Comparison of ENCODE assay signal across 11 cellular contexts in the genomic region with DNA sequence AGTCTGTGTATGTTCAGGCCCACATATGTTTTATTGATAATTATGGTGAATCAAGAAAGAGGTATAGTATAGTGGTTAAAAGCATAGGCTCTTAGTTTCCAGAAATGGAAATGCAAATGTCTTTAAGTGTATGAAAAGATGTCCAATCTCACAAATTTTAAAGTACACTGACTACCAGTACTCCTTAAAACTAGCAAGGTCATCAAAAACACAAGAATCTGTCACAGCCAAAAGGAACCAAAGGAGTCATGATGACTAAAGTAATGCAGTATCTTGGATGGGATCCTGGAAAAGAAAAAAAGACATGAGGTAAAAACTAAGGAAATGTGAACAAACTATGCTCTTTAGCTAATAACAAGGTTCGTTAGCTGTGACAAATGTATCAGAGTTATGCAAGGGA. TPM values are rescaled to one million over a fixed set of nuclear protein-coding genes. Genes with fewer than 3 reads are reported as not detected.
DNase-seq lines count a peak whose midpoint lies in the region; ATAC-seq, FAIRE-seq and TF ChIP-seq lines count a peak whose summit lies in the region.
"Had no signal": no experiment of that assay in that cellular context is flagged by ENCODE, and none has a peak within 500 bp of the region (broad histone marks: within the 10 kb centered on the region; RNA-seq: fewer than 3 reads in every experiment).

No MANE protein-coding gene starts in this region.

- peaks cover 22% of the 10 kb centered on the region for H3K36me3 ChIP-seq in iPS-18a (ENCODE audit: control insufficient read depth, low read depth, low read length)
- peaks cover 10 to 22% (median 21%) of the 10 kb centered on the region in 4 donors for H3K36me3 ChIP-seq in stomach

- no peak for TF ChIP-seq POLR2A in stomach (IDR thresholded peaks at IDR 0.05)

- CTCF ChIA-PET in activated CD8-positive, alpha-beta memory T cell treated with anti-CD3 and anti-CD28 coated beads, Interleukin-2, amount 10 ng/mL, durations not matched to agents 7 days and 5 days (lab: Charles Lee) = no interaction called here
- CTCF ChIA-PET in activated CD8-positive, alpha-beta T cell treated with anti-CD3 and anti-CD28 coated beads for 36 hours (lab: Charles Lee) = interaction anchor here (1.9 kb wide), 1 partner anchor 12 kb away, joined by 5 read pairs; no protein-coding TSS in a partner anchor

- no peak for TF ChIP-seq EP300 in stomach (IDR thresholded peaks at IDR 0.05)

- no peak for TF ChIP-seq CTCF in activated CD8-positive, alpha-beta T cell treated with anti-CD3 and anti-CD28 coated beads for 36 hours (IDR thresholded peaks at IDR 0.05)
- no peak for TF ChIP-seq CTCF in stomach (IDR thresholded peaks at IDR 0.05)

- no peak for ATAC-seq in activated CD8-positive, alpha-beta memory T cell treated with anti-CD3 and anti-CD28 coated beads, Interleukin-2, amount 10 ng/mL, durations not matched to agents 7 days and 5 days
- ATAC-seq in activated CD8-positive, alpha-beta T cell treated with anti-CD3 and anti-CD28 coated beads for 36 hours = no peak
- ATAC-seq in HG03175 (IDR thresholded peaks at IDR 0.05; ENCODE audit: unreplicated experiment) (no peak), HG03280 (IDR thresholded peaks at IDR 0.05; ENCODE audit: unreplicated experiment) (no peak)

- no peak for DNase-seq in activated CD8-positive, alpha-beta memory T cell treated with anti-CD3 and anti-CD28 coated beads, Interleukin-2, amount 10 ng/mL, durations not matched to agents 7 days and 5 days
- no peak for DNase-seq in activated CD8-positive, alpha-beta memory T cell treated with anti-CD3 and anti-CD28 coated beads, Interleukin-2, amount 50 U/mL, for 4 hours
- DNase-seq in activated CD8-positive, alpha-beta T cell treated with anti-CD3 and anti-CD28 coated beads for 36 hours = no peak
- DNase-seq in stomach (no peak), HTR-8/SVneo (ENCODE audit: insufficient read length, low spot score) (no peak)

- POLR2A ChIA-PET in activated CD8-positive, alpha-beta T cell treated with anti-CD3 and anti-CD28 coated beads for 36 hours (lab: Charles Lee) = interaction anchor here (1.7 kb wide), 1 partner anchor 35 kb away, joined by 4 read pairs; no protein-coding TSS in a partner anchor

- H3K4me3 Mint-ChIP-seq in activated CD8-positive, alpha-beta memory T cell treated with anti-CD3 and anti-CD28 coated beads, Interleukin-2, amount 10 ng/mL, durations not matched to agents 7 days and 5 days = peak overlapping the region; percentile 92
- peak overlapping the region; percentile 93 for H3K4me3 Mint-ChIP-seq in activated CD8-positive, alpha-beta T cell treated with anti-CD3 and anti-CD28 coated beads for 36 hours

- 74 to 100% (median 96%) methylated on average over 1 of the region's 1 CpG for WGBS in stomach, 5 donors

- H3K27ac Mint-ChIP-seq in activated CD8-positive, alpha-beta memory T cell treated with anti-CD3 and anti-CD28 coated beads, Interleukin-2, amount 10 ng/mL, durations not matched to agents 7 days and 5 days = peak overlapping the region; percentile 94
- H3K27ac Mint-ChIP-seq in activated CD8-positive, alpha-beta T cell treated with anti-CD3 and anti-CD28 coated beads for 36 hours = peak overlapping the region; percentile 95

- H3K9ac ChIP-seq in iPS-18a (ENCODE audit: low read length) = no peak overlapping the region

- intact Hi-C loops in activated CD8-positive, alpha-beta T cell treated with anti-CD3 and anti-CD28 coated beads for 36 hours (cut with micrococcal nuclease) = no loop called here
- intact Hi-C loops in stomach (cut with DNase I; ENCODE audit: low total_unique reads) = no loop called here

- H3K4me1 Mint-ChIP-seq in activated CD8-positive, alpha-beta memory T cell treated with anti-CD3 and anti-CD28 coated beads, Interleukin-2, amount 10 ng/mL, durations not matched to agents 7 days and 5 days = peaks cover 15% of the 10 kb centered on the region
- H3K4me1 Mint-ChIP-seq in activated CD8-positive, alpha-beta T cell treated with anti-CD3 and anti-CD28 coated beads for 36 hours (ENCODE audit: low read depth) = peaks cover 19% of the 10 kb centered on the region

- H3K9me3 ChIP-seq in iPS-18a (ENCODE audit: control insufficient read depth, low read depth, low read length) = no peaks in the 10 kb centered on the region
- H3K9me3 ChIP-seq in stomach = no peaks in the 10 kb centered on the region
- H3K9me3 ChIP-seq: sigmoid colon had no signal

- H3K4me3 ChIP-seq in iPS-18a (ENCODE audit: low read length) (peak overlapping the region; percentile 76), stomach (peak overlapping the region; percentile 49 to 75 (median 64))

- H3K36me3 Mint-ChIP-seq in activated CD8-positive, alpha-beta memory T cell treated with anti-CD3 and anti-CD28 coated beads, Interleukin-2, amount 10 ng/mL, durations not matched to agents 7 days and 5 days = peaks cover 13% of the 10 kb centered on the region
- peaks cover 10% of the 10 kb centered on the region for H3K36me3 Mint-ChIP-seq in activated CD8-positive, alpha-beta T cell treated with anti-CD3 and anti-CD28 coated beads for 36 hours (ENCODE audit: low read depth)

- H3K4me1 ChIP-seq in iPS-18a (ENCODE audit: control insufficient read depth, low read depth, low read length) (peaks cover 7% of the 10 kb centered on the region), stomach (no peaks in the 10 kb centered on the region)

- H3K27me3 ChIP-seq in iPS-18a (ENCODE audit: control insufficient read depth, insufficient read depth, low read length) = no peaks in the 10 kb centered on the region
- peaks cover 0 to 3% (median 0%) of the 10 kb centered on the region in 3 donors for H3K27me3 ChIP-seq in stomach
- H3K27me3 ChIP-seq: cardiac muscle cell, sigmoid colon had no signal

- no peak overlapping the region for H3K27ac ChIP-seq in iPS-18a (ENCODE audit: low read length)
- H3K27ac ChIP-seq in stomach = peak overlapping the region in 1 of 5 donors; percentile 85

- FAIRE-seq in HTR-8/SVneo (lab: Jason Lieb, UNC) = no peak
- FAIRE-seq: TTC549 had no signal

- H3K27me3 Mint-ChIP-seq in activated CD8-positive, alpha-beta memory T cell treated with anti-CD3 and anti-CD28 coated beads, Interleukin-2, amount 10 ng/mL, durations not matched to agents 7 days and 5 days = no peaks in the 10 kb centered on the region
- no peaks in the 10 kb centered on the region for H3K27me3 Mint-ChIP-seq in activated CD8-positive, alpha-beta T cell treated with anti-CD3 and anti-CD28 coated beads for 36 hours

- H3K9me3 Mint-ChIP-seq in activated CD8-positive, alpha-beta memory T cell treated with anti-CD3 and anti-CD28 coated beads, Interleukin-2, amount 10 ng/mL, durations not matched to agents 7 days and 5 days (ENCODE audit: low read depth) = no peaks in the 10 kb centered on the region
- no peaks in the 10 kb centered on the region for H3K9me3 Mint-ChIP-seq in activated CD8-positive, alpha-beta T cell treated with anti-CD3 and anti-CD28 coated beads for 36 hours

RNA-seq across cellular contexts. Expression of a gene that starts 0.7 kb away (rescaled TPM):
- total RNA-seq in activated CD8-positive, alpha-beta memory T cell treated with anti-CD3 and anti-CD28 coated beads, Interleukin-2, amount 10 ng/mL, durations not matched to agents 7 days and 5 days = 10 to 100 TPM; 15.3 to 15.8 TPM
- 10 to 100 TPM; 12.9 to 13.7 TPM for total RNA-seq in activated CD8-positive, alpha-beta T cell treated with anti-CD3 and anti-CD28 coated beads for 36 hours
- total RNA-seq in stomach = 10 to 100 TPM in 4 of 5 donors, 1 to 10 TPM in 1; 9.0 to 77.6 (median 21.0) TPM
- 1 to 10 TPM; 3.3 to 7.6 (median 5.3) TPM for polyA plus RNA-seq in stomach
